Comparison of ENCODE assay signal across 19 cellular contexts in the genomic region with DNA sequence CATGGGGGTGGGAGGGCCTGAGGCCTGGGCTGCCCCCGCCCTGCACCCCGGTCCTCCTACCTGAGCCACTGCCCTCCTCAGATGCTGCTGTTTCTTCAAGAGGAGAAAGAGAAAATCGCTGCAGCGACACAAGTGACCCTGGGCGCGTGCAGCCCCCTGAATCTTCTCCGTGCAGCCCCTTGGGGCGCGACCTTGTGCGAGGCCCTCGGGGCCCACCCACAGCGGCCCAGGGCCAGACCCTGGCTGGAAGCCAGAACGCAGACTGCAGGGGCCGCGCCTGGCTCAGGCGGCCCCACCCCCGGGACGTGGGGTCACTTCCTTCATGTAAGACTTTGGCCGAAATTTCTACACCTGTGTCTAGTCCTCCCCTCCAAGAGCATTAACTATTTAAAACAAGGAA. TPM values are rescaled to one million over a fixed set of nuclear protein-coding genes. Genes with fewer than 3 reads are reported as not detected.
DNase-seq lines count a peak whose midpoint lies in the region; ATAC-seq, FAIRE-seq and TF ChIP-seq lines count a peak whose summit lies in the region.
"Had no signal": no experiment of that assay in that cellular context is flagged by ENCODE, and none has a peak within 500 bp of the region (broad histone marks: within the 10 kb centered on the region; RNA-seq: fewer than 3 reads in every experiment).

No MANE protein-coding gene starts in this region.

- no peak overlapping the region for H2BK20ac ChIP-seq in H1 (ENCODE audit: low read length)

- H2AFZ ChIP-seq in H1 (ENCODE audit: low read length): no peak overlapping the region
- H2AFZ ChIP-seq in neural progenitor cell (replicated peaks): no peak overlapping the region

- H4K20me1 ChIP-seq in H1 (replicated peaks in 1 of 2; ENCODE audit: control insufficient read depth in 1 of 2, insufficient read depth in 2 of 2, low read length in 2 of 2) (peaks cover 9 to 10% of the 10 kb centered on the region in 2 experiments), neural progenitor cell (ENCODE audit: low read depth) (peaks cover 37% of the 10 kb centered on the region)

- H3K4me3 ChIP-seq in Panc1 (ENCODE audit: low read depth in 2 of 2, low read length in 2 of 2) (no peak overlapping the region), H1 (ENCODE audit: extremely low read depth in 1 of 4, insufficient read depth in 2 of 4, low read depth in 3 of 4, low read length in 4 of 4) (no peak overlapping the region), tibial nerve (peak overlapping the region in 1 of 4 donors; percentile 31), neural progenitor cell (no peak overlapping the region)
- H3K4me3 ChIP-seq: HAP-1 had no signal

- no peak overlapping the region for H3K23ac ChIP-seq in H1 (ENCODE audit: insufficient read length)

- TF ChIP-seq RAD21 in H1 (IDR thresholded peaks at IDR 0.05 in 1 of 2, conservative IDR thresholded peaks at IDR 0.05 in 1 of 2; ENCODE audit: low read depth in 2 of 2, low read length in 2 of 2): no peak

- no peak overlapping the region for H2AK5ac ChIP-seq in H1 (ENCODE audit: low read depth, low read length)

- TF ChIP-seq CTCF in Calu3 (IDR thresholded peaks at IDR 0.05; ENCODE audit: unreplicated experiment) (no peak), Panc1 (IDR thresholded peaks at IDR 0.05) (no peak), H1 (IDR thresholded peaks at IDR 0.05; ENCODE audit: control extremely low read depth in 1 of 3, insufficient read depth in 1 of 3, low read depth in 1 of 3, low read length in 3 of 3) (no peak), tibial nerve (IDR thresholded peaks at IDR 0.05) (no peak), GM13977 (IDR thresholded peaks at IDR 0.05; ENCODE audit: extremely low read depth, insufficient read depth, missing control alignments) (no peak), neural progenitor cell (IDR thresholded peaks at IDR 0.05) (no peak)

- H3K4me1 Mint-ChIP-seq in Calu3 (ENCODE audit: low read depth, unreplicated experiment): no peaks in the 10 kb centered on the region
- H3K4me1 Mint-ChIP-seq in neural progenitor cell: no peaks in the 10 kb centered on the region

- FAIRE-seq in H1 (lab: Jason Lieb, UNC): no peak
- FAIRE-seq: A204.1, G401.6, GM12892 had no signal

- peaks cover 6% of the 10 kb centered on the region for H3K79me1 ChIP-seq in H1 (ENCODE audit: low read depth, low read length)

- H4K91ac ChIP-seq in H1 (replicated peaks; ENCODE audit: insufficient read length, low read length): no peak overlapping the region

- POLR2A ChIA-PET in Panc1 (lab: Charles Lee) (no interaction called here), H1 (lab: Charles Lee; ENCODE audit: partially characterized antibody) (interaction anchor here (1.0 to 1.8 kb wide), 3 partner anchors 9 to 13 kb away, joined by 3 to 4 read pairs (median 3); no protein-coding TSS in a partner anchor)

- no peak for DNase-seq in Calu3
- no peak for DNase-seq in Panc1 (ENCODE audit: low read depth, low spot score)
- DNase-seq in H1 (ENCODE audit: low read depth in 1 of 2, low spot score in 2 of 2): no peak
- no peak for DNase-seq in tibial nerve (ENCODE audit: low spot score in 2 of 2)
- no peak for DNase-seq in stimulated activated naive CD4-positive, alpha-beta T cell (lab: John Stamatoyannopoulos, UW)
- DNase-seq in GM13977 (ENCODE audit: low spot score): no peak
- DNase-seq in neural progenitor cell (ENCODE audit: low spot score): no peak
- DNase-seq: AML-193; CD4-positive, alpha-beta T cell; DMS53; HFFc6; Karpas-422; KBM-7 had no signal

- H3K36me3 Mint-ChIP-seq in Calu3 (ENCODE audit: insufficient read depth, unreplicated experiment): peaks cover 34% of the 10 kb centered on the region
- peaks cover 16% of the 10 kb centered on the region for H3K36me3 Mint-ChIP-seq in neural progenitor cell

- BruUV-seq in Calu3 (replicated peaks; lab: Mats Ljungman, UMichigan): TSS peak; percentile 59
- TSS peak; percentile 72 for BruUV-seq in Panc1 (replicated peaks; lab: Mats Ljungman, UMichigan)

- 97% methylated on average over 9 of the region's 19 CpGs; no CpG with 5 or more reads in 1 of the 2 experiments for WGBS in H1 (ENCODE audit: extremely low coverage in 1 of 2, insufficient coverage in 1 of 2, insufficient read length in 1 of 2, insufficient replicate concordance in 2 of 2, low coverage in 1 of 2, low lambda C conversion rate in 2 of 2, missing lambda C conversion rate in 1 of 2), 2 experiments
- WGBS in tibial nerve, 2 donors: 24 to 39% methylated on average over 14 to 19 of the region's 19 CpGs

- peak overlapping the region; percentile 79; the same call in 1 of the 2 replicates for H4K8ac ChIP-seq in H1 (ENCODE audit: extremely low read depth, insufficient read depth, low read length)

- no peak overlapping the region for H2BK12ac ChIP-seq in H1 (ENCODE audit: low read depth, low read length)

- TF ChIP-seq EP300 in H1 (IDR thresholded peaks at IDR 0.05; ENCODE audit: borderline replicate concordance in 1 of 2, low read depth in 2 of 2, low read length in 2 of 2) (no peak), tibial nerve (IDR thresholded peaks at IDR 0.05) (no peak)

- no peak overlapping the region for H3K4me3 Mint-ChIP-seq in Calu3 (ENCODE audit: low read depth, unreplicated experiment)
- H3K4me3 Mint-ChIP-seq in neural progenitor cell: no peak overlapping the region
- H3K4me3 Mint-ChIP-seq: CD4-positive, alpha-beta T cell; HFFc6 had no signal

- intact Hi-C loops in Calu3 (cut with micrococcal nuclease; ENCODE audit: unreplicated experiment) (no loop called here), Panc1 (cut with micrococcal nuclease; ENCODE audit: unreplicated experiment) (no loop called here)

- H2BK120ac ChIP-seq in H1 (replicated peaks; ENCODE audit: low read depth, low read length): no peak overlapping the region

- no peak overlapping the region for H4K5ac ChIP-seq in H1 (ENCODE audit: insufficient read length, low read depth, low read length)

- H3K4ac ChIP-seq in H1 (replicated peaks; ENCODE audit: insufficient read length, low read depth, low read length): no peak overlapping the region

- H3K4me2 ChIP-seq in H1 (ENCODE audit: insufficient read depth in 1 of 2, low read depth in 2 of 2, low read length in 2 of 2): no peak overlapping the region
- H3K4me2 ChIP-seq in neural progenitor cell: no peak overlapping the region

- no peaks in the 10 kb centered on the region for H3K23me2 ChIP-seq in H1 (ENCODE audit: low read depth, low read length)

- H3K27ac ChIP-seq in Panc1 (ENCODE audit: low read length) (no peak overlapping the region), H1 (ENCODE audit: low read depth, low read length) (no peak overlapping the region), tibial nerve (peak overlapping the region in 3 of 4 donors; percentile 37 to 82 (median 63)), neural progenitor cell (no peak overlapping the region)
- H3K27ac ChIP-seq: C4-2B, HL-60 had no signal

- H3K18ac ChIP-seq in H1 (ENCODE audit: extremely low read depth, low read length): no peak overlapping the region

- H3K36me3 ChIP-seq in Panc1 (ENCODE audit: control insufficient read depth, insufficient read depth, low read length): no peaks in the 10 kb centered on the region
- peaks cover 3 to 44% (median 10%) of the 10 kb centered on the region in 4 experiments; a peak in 7 of 8 replicates for H3K36me3 ChIP-seq in H1 (ENCODE audit: control insufficient read depth in 2 of 4, insufficient read depth in 4 of 4, low read length in 3 of 4)
- H3K36me3 ChIP-seq in tibial nerve: peaks cover 0 to 96% (median 21%) of the 10 kb centered on the region in 3 donors
- H3K36me3 ChIP-seq in neural progenitor cell: no peaks in the 10 kb centered on the region

- no peak for ATAC-seq in Panc1

- H3K27me3 ChIP-seq in Panc1 (ENCODE audit: control insufficient read depth, insufficient read depth, low read length) (no peaks in the 10 kb centered on the region), H1 (replicated peaks in 1 of 4; ENCODE audit: control insufficient read depth in 3 of 4, extremely low read depth in 1 of 4, insufficient read depth in 3 of 4, low read length in 3 of 4) (no peaks in the 10 kb centered on the region), tibial nerve (no peaks in the 10 kb centered on the region), neural progenitor cell (no peaks in the 10 kb centered on the region)

- no peak overlapping the region for H2BK5ac ChIP-seq in H1 (ENCODE audit: low read depth, low read length)

- no peaks in the 10 kb centered on the region for H3K27me3 Mint-ChIP-seq in Calu3 (ENCODE audit: unreplicated experiment)
- peaks cover 3% of the 10 kb centered on the region for H3K27me3 Mint-ChIP-seq in neural progenitor cell (ENCODE audit: insufficient read depth, low read depth)
- H3K27me3 Mint-ChIP-seq: CD4-positive, alpha-beta T cell had no signal

- no peak overlapping the region for H3K9ac ChIP-seq in H1 (replicated peaks in 1 of 4; ENCODE audit: extremely low read depth in 1 of 4, low read depth in 3 of 4, low read length in 3 of 4)
- H3K9ac ChIP-seq in neural progenitor cell: no peak overlapping the region

- H3K14ac ChIP-seq in H1 (ENCODE audit: insufficient read length): no peak overlapping the region

- no peak overlapping the region for H3K56ac ChIP-seq in H1 (replicated peaks; ENCODE audit: insufficient read length, low read depth, low read length)

- H3K9me3 Mint-ChIP-seq in Calu3 (ENCODE audit: low read depth, unreplicated experiment) (no peaks in the 10 kb centered on the region), neural progenitor cell (no peaks in the 10 kb centered on the region)
- H3K9me3 Mint-ChIP-seq: CD4-positive, alpha-beta T cell; HFFc6 had no signal

- in situ Hi-C loops in Panc1 (cut with HindIII; ENCODE audit: low pct_unique_long_range_greater_than_20kb, low sequenced_read_pairs) (no loop called here), GM13977 (cut with MboI; ENCODE audit: low pct_unique_long_range_greater_than_20kb, low sequenced_read_pairs, unreplicated experiment) (no loop called here)

- TF ChIP-seq POLR2A in H1 (IDR thresholded peaks at IDR 0.05; ENCODE audit: control extremely low read depth in 1 of 2, low read depth in 2 of 2, low read length in 2 of 2) (no peak), tibial nerve (IDR thresholded peaks at IDR 0.05) (no peak)

- H2BK15ac ChIP-seq in H1 (ENCODE audit: low read length): no peak overlapping the region

- peaks cover 17% of the 10 kb centered on the region for H3F3A ChIP-seq in neural progenitor cell (ENCODE audit: low read depth)

- H3K4me1 ChIP-seq in Panc1 (ENCODE audit: control insufficient read depth, insufficient read depth, low read length): no peaks in the 10 kb centered on the region
- H3K4me1 ChIP-seq in H1 (replicated peaks in 1 of 4; ENCODE audit: control insufficient read depth in 3 of 4, insufficient read depth in 4 of 4, low read length in 3 of 4): no peaks in the 10 kb centered on the region
- H3K4me1 ChIP-seq in tibial nerve: peaks cover 0 to 19% (median 3%) of the 10 kb centered on the region in 4 donors
- no peaks in the 10 kb centered on the region for H3K4me1 ChIP-seq in neural progenitor cell
- H3K4me1 ChIP-seq: HAP-1 had no signal

- H3K79me2 ChIP-seq in H1 (ENCODE audit: control insufficient read depth in 1 of 2, insufficient read depth in 2 of 2, low read length in 2 of 2): peaks cover 0 to 13% of the 10 kb centered on the region in 2 experiments; a peak in 1 of 4 replicates
- peaks cover 24% of the 10 kb centered on the region for H3K79me2 ChIP-seq in neural progenitor cell (ENCODE audit: low read depth)

- H3K9me3 ChIP-seq in Panc1 (ENCODE audit: control insufficient read depth, insufficient read depth, low read depth, low read length) (no peaks in the 10 kb centered on the region), H1 (ENCODE audit: insufficient read depth in 2 of 2, low read depth in 1 of 2, low read length in 1 of 2) (no peaks in the 10 kb centered on the region), tibial nerve (no peaks in the 10 kb centered on the region), neural progenitor cell (ENCODE audit: low read depth) (no peaks in the 10 kb centered on the region)
- H3K9me3 ChIP-seq: HAP-1 had no signal

- H3K27ac Mint-ChIP-seq in Calu3 (ENCODE audit: unreplicated experiment): no peak overlapping the region
- H3K27ac Mint-ChIP-seq in neural progenitor cell: no peak overlapping the region
- H3K27ac Mint-ChIP-seq: CD4-positive, alpha-beta T cell; HFFc6 had no signal

- CTCF ChIA-PET in Calu3 (lab: Charles Lee) (no interaction called here), Panc1 (lab: Charles Lee) (no interaction called here), H1 (lab: Charles Lee; ENCODE audit: partially characterized antibody) (interaction anchor here (1.2 to 1.3 kb wide), 3 partner anchors 22 to 50 kb away, joined by 3 to 4 read pairs (median 4); no protein-coding TSS in a partner anchor)

RNA-seq across cellular contexts. Expression of gene BTBD2, which starts 35.4 kb away (rescaled TPM):
- total RNA-seq in Calu3 (2022): 65.3 and 72.3 TPM in 2 replicates
- total RNA-seq in Panc1 (2021; ENCODE audit: unreplicated experiment): 59.6 TPM
- polyA plus RNA-seq in Panc1 (2012; ENCODE audit: insufficient read length): 178 TPM
- 92.3 and 95.3 TPM in 2 replicates for total RNA-seq in H1 (2021; fragmentation: NEBNext Ultra II Directional; extraction: Animal tissue kit (Norgen Biotek cat#: 25700))
- 91.7 and 142 TPM in 2 replicates for polyA plus RNA-seq in H1 (2011; rRNA removed)
- 63.4 TPM for polyA plus RNA-seq in H1 (2011; cell fraction: cytosol; rRNA removed)
- 97.0 TPM for polyA plus RNA-seq in H1 (2011; cell fraction: nucleus; rRNA removed)
- 66.1 to 117 TPM (median 109 TPM) in 4 replicates for polyA plus RNA-seq in H1 (2012, experiment 1 of 2)
- polyA plus RNA-seq in H1 (2012, experiment 2 of 2): 90.9 TPM
- 59.3 TPM for polyA plus RNA-seq in H1 (2013, experiment 1 of 2)
- polyA plus RNA-seq in H1 (2013, experiment 2 of 2): 59.3 TPM
- polyA minus RNA-seq in H1 (2011; rRNA and poly(A)+ RNA removed): 28.7 and 37.4 TPM in 2 replicates
- polyA minus RNA-seq in H1 (2011; cell fraction: cytosol; rRNA and poly(A)+ RNA removed): 82.9 TPM
- polyA minus RNA-seq in H1 (2011; cell fraction: nucleus; rRNA and poly(A)+ RNA removed): 47.7 TPM
- total RNA-seq in tibial nerve: 10 to 100 TPM; 54.0 to 94.5 (median 73.5) TPM
- total RNA-seq in neural progenitor cell (ENCODE audit: low replicate concordance): 48.8 and 148 TPM in 2 replicates

RNA-seq across cellular contexts. Expression of gene CSNK1G2, which starts 39.1 kb away (rescaled TPM):
- total RNA-seq in Calu3 (2022) (54.5 and 59.2 TPM in 2 replicates), Panc1 (2021; ENCODE audit: unreplicated experiment) (65.8 TPM), tibial nerve (100 to 1,000 TPM in 1 of 4 donors, 10 to 100 TPM in 3; 38.9 to 132 (median 55.6) TPM), neural progenitor cell (ENCODE audit: low replicate concordance) (49.6 and 161 TPM in 2 replicates)
- polyA plus RNA-seq in Panc1 (2012; ENCODE audit: insufficient read length): 121 TPM
- 99.5 and 108 TPM in 2 replicates for total RNA-seq in H1 (2021; fragmentation: NEBNext Ultra II Directional; extraction: Animal tissue kit (Norgen Biotek cat#: 25700))
- 130 and 184 TPM in 2 replicates for polyA plus RNA-seq in H1 (2011; rRNA removed)
- polyA plus RNA-seq in H1 (2011; cell fraction: cytosol; rRNA removed): 123 TPM
- polyA plus RNA-seq in H1 (2011; cell fraction: nucleus; rRNA removed): 379 TPM
- 99.6 to 116 TPM (median 105 TPM) in 4 replicates for polyA plus RNA-seq in H1 (2012, experiment 1 of 2)
- 147 TPM for polyA plus RNA-seq in H1 (2012, experiment 2 of 2)
- 141 TPM for polyA plus RNA-seq in H1 (2013, experiment 1 of 2)
- 142 TPM for polyA plus RNA-seq in H1 (2013, experiment 2 of 2)
- polyA minus RNA-seq in H1 (2011; rRNA and poly(A)+ RNA removed): 46.6 and 71.7 TPM in 2 replicates
- polyA minus RNA-seq in H1 (2011; cell fraction: cytosol; rRNA and poly(A)+ RNA removed): 61.9 TPM
- polyA minus RNA-seq in H1 (2011; cell fraction: nucleus; rRNA and poly(A)+ RNA removed): 59.6 TPM

Comparison
In these comparisons a context has a peak if more than half of its experiments do, and no peak if none do; other contexts are left out.
1. H3K27ac ChIP-seq: peak in tibial nerve (3 of 4); none in Panc1 (single experiment), H1 (single experiment) and neural progenitor cell (single experiment).